ENCODE assay signal across 16 cellular contexts in genomic region chr15:99172989-99173388, GRCh38.
DNase-seq lines count a peak whose midpoint lies in the region; ATAC-seq and TF ChIP-seq lines count a peak whose summit lies in the region.
"Had no signal": no experiment of that assay in that cellular context is flagged by ENCODE, and none has a peak within 500 bp of the region (broad histone marks: within the 10 kb centered on the region; RNA-seq: fewer than 3 reads in every experiment).

No MANE protein-coding gene starts in this region.

- WGBS in esophagus, 2 donors, result 88 to 93% methylated on average over 3 of the region's 3 CpGs
- WGBS in stomach, 5 donors, result 94 to 99% (median 97%) methylated on average over 3 of the region's 3 CpGs
- 88% methylated on average over 3 of the region's 3 CpGs for WGBS in suprapubic skin

- DNase-seq in ELF-1 (ENCODE audit: low read depth, low spot score) (peak; percentile 60), neural crest cell (ENCODE audit: low read depth, low spot score) (no peak), stomach (no peak), suprapubic skin (ENCODE audit: low spot score in 2 of 2) (no peak)
- no peak for DNase-seq in activated naive CD8-positive, alpha-beta T cell treated with anti-CD3 and anti-CD28 coated beads, Interleukin-2, amount 50 U/mL, for 24 hours
- DNase-seq: DMS79 treated with DMSO at 0.1 percent for 48 hours; MM.1S; NCI-H1092; NCI-H1436 treated with DMSO at 0.1 percent for 48 hours; NCI-H2081; NCI-H748 treated with DMSO at 0.1 percent for 48 hours; NK-92 treated with Interleukin-12 subunit alpha and Interleukin-12 subunit beta, amount 100 ng/mL, for 24 hours; Peyer's patch had no signal

- H3K36me3 ChIP-seq in esophagus (ENCODE audit: control insufficient read depth in 2 of 2, insufficient read depth in 2 of 2, low read length in 1 of 2) (peaks cover 2 to 18% of the 10 kb centered on the region in 2 donors), stomach (peaks cover 0 to 63% (median 54%) of the 10 kb centered on the region in 4 donors), suprapubic skin (peaks cover 53% of the 10 kb centered on the region)

- H3K36me3 Mint-ChIP-seq in neural crest cell (ENCODE audit: low read depth), result no peaks in the 10 kb centered on the region
- H3K36me3 Mint-ChIP-seq in activated naive CD8-positive, alpha-beta T cell treated with anti-CD3 and anti-CD28 coated beads, Interleukin-2, amount 50 U/mL, for 24 hours (ENCODE audit: low read depth), result no peaks in the 10 kb centered on the region

- TF ChIP-seq EP300 in stomach (IDR thresholded peaks at IDR 0.05), result no peak
- no peak for TF ChIP-seq EP300 in suprapubic skin (IDR thresholded peaks at IDR 0.05)

- H3K27ac ChIP-seq in esophagus (ENCODE audit: low read depth in 2 of 2, low read length in 1 of 2) (peak overlapping the region; percentile 36 to 41), stomach (peak overlapping the region in 4 of 5 donors; percentile 68 to 91 (median 84)), suprapubic skin (no peak overlapping the region)
- H3K27ac ChIP-seq: C4-2B had no signal

- H3K9me3 ChIP-seq in esophagus (ENCODE audit: control insufficient read depth in 2 of 2, insufficient read depth in 1 of 2, low read depth in 1 of 2, low read length in 1 of 2) (no peaks in the 10 kb centered on the region), stomach (no peaks in the 10 kb centered on the region), suprapubic skin (no peaks in the 10 kb centered on the region)
- H3K9me3 ChIP-seq: Peyer's patch had no signal

- no peaks in the 10 kb centered on the region for H3K27me3 Mint-ChIP-seq in neural crest cell (ENCODE audit: low read depth)
- no peaks in the 10 kb centered on the region for H3K27me3 Mint-ChIP-seq in activated naive CD8-positive, alpha-beta T cell treated with anti-CD3 and anti-CD28 coated beads, Interleukin-2, amount 50 U/mL, for 24 hours

- H3K4me1 ChIP-seq in esophagus (ENCODE audit: control insufficient read depth in 2 of 2, insufficient read depth in 2 of 2, low read length in 1 of 2) (no peaks in the 10 kb centered on the region), stomach (peaks cover 0 to 60% (median 29%) of the 10 kb centered on the region in 4 donors), suprapubic skin (peaks cover 2% of the 10 kb centered on the region)
- H3K4me1 ChIP-seq: Peyer's patch had no signal

- no peak for ATAC-seq in HG03135 (IDR thresholded peaks at IDR 0.05; ENCODE audit: unreplicated experiment)
- no peak for ATAC-seq in activated naive CD8-positive, alpha-beta T cell treated with anti-CD3 and anti-CD28 coated beads, Interleukin-2, amount 50 U/mL, for 24 hours

- TF ChIP-seq POLR2A in stomach (IDR thresholded peaks at IDR 0.05), result no peak
- no peak for TF ChIP-seq POLR2A in suprapubic skin (IDR thresholded peaks at IDR 0.05)

- H3K27ac Mint-ChIP-seq in neural crest cell (ENCODE audit: unreplicated experiment), result peak overlapping the region; percentile 93
- H3K27ac Mint-ChIP-seq in activated naive CD8-positive, alpha-beta T cell treated with anti-CD3 and anti-CD28 coated beads, Interleukin-2, amount 50 U/mL, for 24 hours, result no peak overlapping the region

- H3K4me3 ChIP-seq in esophagus (ENCODE audit: low read depth in 1 of 2, low read length in 2 of 2) (no peak overlapping the region), stomach (no peak overlapping the region), suprapubic skin (no peak overlapping the region)
- H3K4me3 ChIP-seq: Peyer's patch had no signal

- H3K9me3 Mint-ChIP-seq in neural crest cell, result no peaks in the 10 kb centered on the region
- no peaks in the 10 kb centered on the region for H3K9me3 Mint-ChIP-seq in activated naive CD8-positive, alpha-beta T cell treated with anti-CD3 and anti-CD28 coated beads, Interleukin-2, amount 50 U/mL, for 24 hours

- H3K4me1 Mint-ChIP-seq in neural crest cell, result peaks cover under 1% of the 10 kb centered on the region
- no peaks in the 10 kb centered on the region for H3K4me1 Mint-ChIP-seq in activated naive CD8-positive, alpha-beta T cell treated with anti-CD3 and anti-CD28 coated beads, Interleukin-2, amount 50 U/mL, for 24 hours

- H3K27me3 ChIP-seq in esophagus (ENCODE audit: control insufficient read depth in 1 of 2, insufficient read depth in 2 of 2, low read length in 2 of 2), result no peaks in the 10 kb centered on the region
- H3K27me3 ChIP-seq in stomach, result no peaks in the 10 kb centered on the region
- H3K27me3 ChIP-seq in suprapubic skin, result no peaks in the 10 kb centered on the region
- H3K27me3 ChIP-seq: Peyer's patch had no signal

- intact Hi-C loops in stomach (cut with DNase I; ENCODE audit: low total_unique reads), result no loop called here

- H3K4me3 Mint-ChIP-seq in neural crest cell, result no peak overlapping the region
- H3K4me3 Mint-ChIP-seq in activated naive CD8-positive, alpha-beta T cell treated with anti-CD3 and anti-CD28 coated beads, Interleukin-2, amount 50 U/mL, for 24 hours, result no peak overlapping the region

- TF ChIP-seq CTCF in neural crest cell (conservative IDR thresholded peaks at IDR 0.05) (no peak), stomach (IDR thresholded peaks at IDR 0.05) (no peak), suprapubic skin (IDR thresholded peaks at IDR 0.05) (no peak)
